ENCODE assay signal across 22 cellular contexts in the genomic region with DNA sequence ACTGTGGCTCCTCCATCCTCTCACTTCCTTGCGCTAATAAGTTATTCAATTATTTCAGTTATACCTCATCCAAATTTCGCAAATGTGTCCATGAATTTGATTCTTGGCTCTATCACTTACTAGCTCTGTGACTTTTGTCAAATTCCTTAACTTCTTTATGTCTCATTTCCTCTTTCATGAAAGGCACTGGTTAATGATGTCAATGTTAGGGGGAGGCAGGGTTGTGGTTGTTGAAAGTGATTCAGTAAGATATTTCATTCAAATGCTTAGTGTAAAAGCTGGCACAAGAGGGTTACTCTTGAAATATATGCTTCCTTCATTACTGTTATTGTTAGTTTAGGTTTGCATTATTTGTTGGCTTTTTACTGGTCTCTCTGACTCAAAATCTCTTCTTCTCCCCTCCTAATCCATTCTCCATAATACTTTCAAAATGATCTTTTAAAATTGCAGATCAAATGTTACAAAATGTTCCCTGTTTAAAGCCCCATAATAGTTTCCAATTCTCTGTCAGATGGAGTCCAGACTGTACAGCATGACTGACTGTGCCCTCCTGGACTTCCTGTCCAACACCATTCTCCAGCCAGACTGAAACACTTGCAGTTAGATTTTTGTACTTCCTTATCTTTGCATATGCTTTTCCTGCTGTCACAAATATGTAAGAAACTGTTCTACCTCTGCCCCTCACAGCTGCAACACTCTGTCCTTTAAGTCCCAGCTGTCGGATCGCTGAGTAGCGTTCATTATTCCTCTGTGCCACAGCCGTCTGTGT.
DNase-seq lines count a peak whose midpoint lies in the region; ATAC-seq and TF ChIP-seq lines count a peak whose summit lies in the region.
"Had no signal": no experiment of that assay in that cellular context is flagged by ENCODE, and none has a peak within 500 bp of the region (broad histone marks: within the 10 kb centered on the region; RNA-seq: fewer than 3 reads in every experiment).

No MANE protein-coding gene starts in this region.

- BruUV-seq in Calu3 (replicated peaks; lab: Mats Ljungman, UMichigan), result no TSS peak

- H3K27ac Mint-ChIP-seq in nephron, result peak overlapping the region; percentile 71 to 88 (median 87)
- H3K27ac Mint-ChIP-seq in Calu3 (ENCODE audit: unreplicated experiment), result no peak overlapping the region
- H3K27ac Mint-ChIP-seq: activated naive CD4-positive, alpha-beta T cell treated with anti-CD3 and anti-CD28 coated beads, Interleukin-2, amount 50 U/mL, for 24 hours; activated T-cell treated with anti-CD3 and anti-CD28 coated beads, Interleukin-2, amount 50 U/mL, for 72 hours; CD8-positive, alpha-beta memory T cell had no signal

- H3K27me3 ChIP-seq in Loucy (ENCODE audit: insufficient read depth, low read length, poor library complexity, severe bottlenecking) (no peaks in the 10 kb centered on the region), colonic mucosa (no peaks in the 10 kb centered on the region)
- H3K27me3 ChIP-seq: body of pancreas, SJCRH30 had no signal

- intact Hi-C loops in Calu3 (cut with micrococcal nuclease; ENCODE audit: unreplicated experiment) (no loop called here), colonic mucosa (cut with DNase I) (no loop called here), left colon (cut with DNase I, micrococcal nuclease) (no loop called here)

- ATAC-seq in HG03469 (IDR thresholded peaks at IDR 0.05; ENCODE audit: unreplicated experiment), result no peak
- no peak for ATAC-seq in left colon
- ATAC-seq: activated T-cell treated with anti-CD3 and anti-CD28 coated beads, Interleukin-2, amount 50 U/mL, for 72 hours; body of pancreas had no signal

- no peaks in the 10 kb centered on the region for H4K20me1 ChIP-seq in Loucy (ENCODE audit: insufficient read depth, low read length, poor library complexity, severe bottlenecking)

- no peaks in the 10 kb centered on the region for H3K79me2 ChIP-seq in Loucy (ENCODE audit: insufficient read depth, low read length)

- H3K4me1 ChIP-seq in Loucy (ENCODE audit: insufficient read depth, low read length, poor library complexity, severe bottlenecking) (no peaks in the 10 kb centered on the region), colonic mucosa (no peaks in the 10 kb centered on the region)
- H3K4me1 ChIP-seq: body of pancreas, SJCRH30 had no signal

- H2AFZ ChIP-seq in Loucy (ENCODE audit: low read length), result peak overlapping the region; percentile 59; the same call in 1 of the 2 replicates
- H2AFZ ChIP-seq: PC-9 had no signal

- peak overlapping the region in 2 of 3 experiments; percentile 17 to 28 for H3K4me3 Mint-ChIP-seq in nephron
- H3K4me3 Mint-ChIP-seq in Calu3 (ENCODE audit: low read depth, unreplicated experiment), result no peak overlapping the region
- H3K4me3 Mint-ChIP-seq: activated naive CD4-positive, alpha-beta T cell treated with anti-CD3 and anti-CD28 coated beads, Interleukin-2, amount 50 U/mL, for 24 hours; activated T-cell treated with anti-CD3 and anti-CD28 coated beads, Interleukin-2, amount 50 U/mL, for 72 hours; CD8-positive, alpha-beta memory T cell had no signal

- peaks cover 2% of the 10 kb centered on the region for H3K9me3 Mint-ChIP-seq in nephron
- H3K9me3 Mint-ChIP-seq in Calu3 (ENCODE audit: low read depth, unreplicated experiment), result no peaks in the 10 kb centered on the region

- no peak overlapping the region for H3K4me2 ChIP-seq in Loucy (ENCODE audit: low read depth, low read length, poor library complexity, severe bottlenecking)
- H3K4me2 ChIP-seq: PC-9 had no signal

- DNase-seq in OCI-M1 (lab: John Stamatoyannopoulos, UW), result peak; percentile 23
- DNase-seq in astrocyte of the hippocampus (ENCODE audit: low read depth, low spot score), result peak; percentile 16
- no peak for DNase-seq in Calu3
- no peak for DNase-seq in colonic mucosa
- DNase-seq in left colon, result no peak
- DNase-seq: activated T-cell treated with anti-CD3 and anti-CD28 coated beads, Interleukin-2, amount 50 U/mL, for 72 hours; body of pancreas; CD8-positive, alpha-beta memory T cell; DMS79 treated with DMSO at 0.1 percent for 48 hours; foreskin melanocyte; islet precursor cell; NCI-H774; occipital lobe; PC-9; stimulated activated CD4-positive, alpha-beta T cell treated with anti-CD3 and anti-CD28 coated beads, Interleukin-12 subunit alpha, Interleukin-12 subunit beta, amount 100 ng/mL, for 4 hours had no signal

- H3K36me3 Mint-ChIP-seq in nephron (ENCODE audit: low read depth), result no peaks in the 10 kb centered on the region
- no peaks in the 10 kb centered on the region for H3K36me3 Mint-ChIP-seq in Calu3 (ENCODE audit: insufficient read depth, unreplicated experiment)
- H3K36me3 Mint-ChIP-seq: activated naive CD4-positive, alpha-beta T cell treated with anti-CD3 and anti-CD28 coated beads, Interleukin-2, amount 50 U/mL, for 24 hours; CD8-positive, alpha-beta memory T cell had no signal

- H3K9ac ChIP-seq in Loucy (ENCODE audit: low read depth, low read length, poor library complexity, severe bottlenecking), result no peak overlapping the region
- H3K9ac ChIP-seq in colonic mucosa (ENCODE audit: low read depth in 2 of 2, low read length in 2 of 2), result no peak overlapping the region

- H3K4me1 Mint-ChIP-seq in nephron, result peaks cover 48% of the 10 kb centered on the region
- H3K4me1 Mint-ChIP-seq in Calu3 (ENCODE audit: low read depth, unreplicated experiment), result peaks cover 13% of the 10 kb centered on the region
- H3K4me1 Mint-ChIP-seq: activated naive CD4-positive, alpha-beta T cell treated with anti-CD3 and anti-CD28 coated beads, Interleukin-2, amount 50 U/mL, for 24 hours; CD8-positive, alpha-beta memory T cell had no signal

- H3K36me3 ChIP-seq in Loucy (ENCODE audit: insufficient read depth, low read length) (no peaks in the 10 kb centered on the region), colonic mucosa (no peaks in the 10 kb centered on the region)
- H3K36me3 ChIP-seq: SJCRH30 had no signal

- TF ChIP-seq CTCF in Loucy (conservative IDR thresholded peaks at IDR 0.05; ENCODE audit: low read length) (no peak), nephron (IDR thresholded peaks at IDR 0.05; ENCODE audit: unreplicated experiment in 3 of 3) (no peak), Calu3 (IDR thresholded peaks at IDR 0.05; ENCODE audit: unreplicated experiment) (no peak), colonic mucosa (IDR thresholded peaks at IDR 0.05) (no peak)

- H3K9me2 ChIP-seq in Loucy (replicated peaks; ENCODE audit: low read depth, low read length), result no peaks in the 10 kb centered on the region

- CTCF ChIA-PET in Calu3 (lab: Charles Lee), result no interaction called here

- no peak overlapping the region for H3K27ac ChIP-seq in colonic mucosa
- H3K27ac ChIP-seq: body of pancreas, epithelial cell of prostate, PC-9, SJCRH30 had no signal

- no peaks in the 10 kb centered on the region for H3F3A ChIP-seq in Loucy (ENCODE audit: low read depth)

- no peaks in the 10 kb centered on the region for H3K9me3 ChIP-seq in Loucy (ENCODE audit: insufficient read depth, low read depth, low read length)
- H3K9me3 ChIP-seq in colonic mucosa, result no peaks in the 10 kb centered on the region
- H3K9me3 ChIP-seq: body of pancreas, SJCRH30 had no signal

- H3K4me3 ChIP-seq in Loucy (ENCODE audit: low read length, poor library complexity, severe bottlenecking) (no peak overlapping the region), colonic mucosa (no peak overlapping the region)
- H3K4me3 ChIP-seq: body of pancreas, lung, PC-9, SJCRH30 had no signal

- H3K27me3 Mint-ChIP-seq in nephron (ENCODE audit: low read depth), result no peaks in the 10 kb centered on the region
- H3K27me3 Mint-ChIP-seq in Calu3 (ENCODE audit: unreplicated experiment), result no peaks in the 10 kb centered on the region
- H3K27me3 Mint-ChIP-seq: activated naive CD4-positive, alpha-beta T cell treated with anti-CD3 and anti-CD28 coated beads, Interleukin-2, amount 50 U/mL, for 24 hours; CD8-positive, alpha-beta memory T cell had no signal

Comparison
In these comparisons a context has a peak if more than half of its experiments do, and no peak if none do; other contexts are left out.
1. DNase-seq: peak in OCI-M1 (single experiment) and astrocyte of the hippocampus (single experiment); none in Calu3 (single experiment), colonic mucosa (single experiment) and left colon (0 of 2).